ENCODE assay signal across 19 cellular contexts in genomic region chr19:56086671-56087430, GRCh38.
"Had no signal": no experiment of that assay in that cellular context is flagged by ENCODE, and none has a peak within 500 bp of the region (broad histone marks: within the 10 kb centered on the region; RNA-seq: fewer than 3 reads in every experiment).

No MANE protein-coding gene starts in this region.

- ATAC-seq: activated CD8-positive, alpha-beta T cell treated with anti-CD3 and anti-CD28 coated beads for 36 hours; effector memory CD8-positive, alpha-beta T cell; left lobe of liver; natural killer cell had no signal

- H3K9me3 Mint-ChIP-seq: activated CD8-positive, alpha-beta T cell treated with anti-CD3 and anti-CD28 coated beads for 36 hours; dendritic cell treated with granulocyte-macrophage colony-stimulating factor and Interleukin-4, amounts not matched to agents 40 ng/mL and 50 ng/mL, for 4 days; effector memory CD8-positive, alpha-beta T cell; memory B cell; natural killer cell had no signal

- H3K27me3 ChIP-seq: ascending aorta, breast epithelium, right lobe of liver, thyroid gland had no signal

- H3K27ac Mint-ChIP-seq: activated CD8-positive, alpha-beta T cell treated with anti-CD3 and anti-CD28 coated beads for 36 hours; dendritic cell treated with granulocyte-macrophage colony-stimulating factor and Interleukin-4, amounts not matched to agents 40 ng/mL and 50 ng/mL, for 4 days; memory B cell; natural killer cell had no signal

- H3K4me1 ChIP-seq: ascending aorta, right lobe of liver, thyroid gland had no signal

- H3K36me3 Mint-ChIP-seq: natural killer cell had no signal

- DNase-seq: activated CD4-positive, alpha-beta T cell treated with anti-CD3 and anti-CD28 coated beads for 48 hours; activated CD8-positive, alpha-beta memory T cell treated with anti-CD3 and anti-CD28 coated beads, Interleukin-2, amount 50 U/mL, for 4 hours; activated CD8-positive, alpha-beta T cell treated with anti-CD3 and anti-CD28 coated beads for 36 hours; effector memory CD8-positive, alpha-beta T cell; foreskin melanocyte; head of caudate nucleus; natural killer cell; nucleus accumbens; stomach; T-helper 2 cell; thyroid gland had no signal

- H3K36me3 ChIP-seq: breast epithelium had no signal

- H3K9me3 ChIP-seq: ascending aorta, breast epithelium, right lobe of liver, stomach, thyroid gland had no signal

- H3K27ac ChIP-seq: ascending aorta, breast epithelium, epithelial cell of prostate, right lobe of liver, stomach, thyroid gland had no signal

- H3K27me3 Mint-ChIP-seq: dendritic cell treated with granulocyte-macrophage colony-stimulating factor and Interleukin-4, amounts not matched to agents 40 ng/mL and 50 ng/mL, for 4 days; effector memory CD8-positive, alpha-beta T cell; memory B cell had no signal

- H3K4me3 Mint-ChIP-seq: activated CD8-positive, alpha-beta T cell treated with anti-CD3 and anti-CD28 coated beads for 36 hours; dendritic cell treated with granulocyte-macrophage colony-stimulating factor and Interleukin-4, amounts not matched to agents 40 ng/mL and 50 ng/mL, for 4 days; effector memory CD8-positive, alpha-beta T cell; memory B cell; natural killer cell had no signal

- H3K4me3 ChIP-seq: ascending aorta, breast epithelium, right lobe of liver, smooth muscle cell, stomach, thyroid gland had no signal
